In the genomic region with DNA sequence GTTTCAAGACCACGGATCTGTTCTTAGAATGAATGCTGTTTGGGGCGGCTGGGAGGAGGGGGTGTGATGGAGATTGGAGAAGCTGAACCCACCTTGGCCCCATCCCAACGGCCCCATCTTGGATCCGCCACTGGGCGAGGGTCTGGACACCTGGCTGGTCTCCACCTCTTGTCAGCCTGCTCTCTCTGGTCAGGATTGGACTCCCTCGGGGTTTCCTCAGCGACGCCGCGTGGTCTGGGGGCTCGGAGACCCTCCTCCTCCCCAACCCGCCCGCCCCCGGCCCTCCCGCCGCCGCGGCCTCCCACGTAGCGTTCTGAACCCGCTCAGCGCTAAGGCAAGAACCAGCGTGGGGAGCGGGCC, we compare ENCODE assay signal across 19 cellular contexts. TPM values are rescaled to one million over a fixed set of nuclear protein-coding genes. Genes with fewer than 3 reads are reported as not detected.
DNase-seq lines count a peak whose midpoint lies in the region; ATAC-seq, FAIRE-seq and TF ChIP-seq lines count a peak whose summit lies in the region.
"Had no signal": no experiment of that assay in that cellular context is flagged by ENCODE, and none has a peak within 500 bp of the region (broad histone marks: within the 10 kb centered on the region; RNA-seq: fewer than 3 reads in every experiment).

No MANE protein-coding gene starts in this region.

- peaks cover 54% of the 10 kb centered on the region for H3K4me1 Mint-ChIP-seq in mesothelial cell of epicardium

- CTCF ChIA-PET in H1 (lab: Charles Lee; ENCODE audit: partially characterized antibody): interaction anchor here (0.8 to 3.2 kb wide), 6 partner anchors 68 to 198 kb away, joined by 3 to 14 read pairs (median 4); no protein-coding TSS in a partner anchor

- H2BK120ac ChIP-seq in H1 (replicated peaks; ENCODE audit: low read depth, low read length): no peak overlapping the region

- H3K9ac ChIP-seq in H1 (replicated peaks in 1 of 4; ENCODE audit: extremely low read depth in 1 of 4, low read depth in 3 of 4, low read length in 3 of 4): no peak overlapping the region

- H4K91ac ChIP-seq in H1 (replicated peaks; ENCODE audit: insufficient read length, low read length): no peak overlapping the region

- H3K79me2 ChIP-seq in H1 (ENCODE audit: control insufficient read depth in 1 of 2, insufficient read depth in 2 of 2, low read length in 2 of 2): no peaks in the 10 kb centered on the region

- no peaks in the 10 kb centered on the region for H3K36me3 Mint-ChIP-seq in mesothelial cell of epicardium

- no peak overlapping the region for H4K8ac ChIP-seq in H1 (ENCODE audit: extremely low read depth, insufficient read depth, low read length)

- TF ChIP-seq POLR2A in H1 (IDR thresholded peaks at IDR 0.05; ENCODE audit: control extremely low read depth in 1 of 2, low read depth in 2 of 2, low read length in 2 of 2): no peak
- no peak for TF ChIP-seq POLR2A in spleen (IDR thresholded peaks at IDR 0.05)
- no peak for TF ChIP-seq POLR2A in erythroblast (IDR thresholded peaks at IDR 0.05; ENCODE audit: low read length)

- H4K5ac ChIP-seq in H1 (ENCODE audit: insufficient read length, low read depth, low read length): no peak overlapping the region

- H3K14ac ChIP-seq in H1 (ENCODE audit: insufficient read length): no peak overlapping the region

- no peak overlapping the region; the same call in 1 of the 2 replicates for H3K18ac ChIP-seq in H1 (ENCODE audit: extremely low read depth, low read length)

- no peak overlapping the region for H2BK12ac ChIP-seq in H1 (ENCODE audit: low read depth, low read length)

- no peak overlapping the region for H3K27ac Mint-ChIP-seq in mesothelial cell of epicardium

- H3K9me3 ChIP-seq in cardiac muscle cell (ENCODE audit: low read depth) (no peaks in the 10 kb centered on the region), H1 (ENCODE audit: insufficient read depth in 2 of 2, low read depth in 1 of 2, low read length in 1 of 2) (no peaks in the 10 kb centered on the region), spleen (no peaks in the 10 kb centered on the region)
- H3K9me3 ChIP-seq: pancreas, stomach, uterus had no signal

- FAIRE-seq in H1 (lab: Jason Lieb, UNC): no peak
- FAIRE-seq: pancreas had no signal

- no peak overlapping the region for H2BK20ac ChIP-seq in H1 (ENCODE audit: low read length)

- no peaks in the 10 kb centered on the region for H3K36me3 ChIP-seq in cardiac muscle cell
- no peaks in the 10 kb centered on the region for H3K36me3 ChIP-seq in H1 (ENCODE audit: control insufficient read depth in 2 of 4, insufficient read depth in 4 of 4, low read length in 3 of 4)
- no peaks in the 10 kb centered on the region for H3K36me3 ChIP-seq in spleen
- H3K36me3 ChIP-seq: pancreas, stomach, uterus had no signal

- TF ChIP-seq CTCF in cardiac muscle cell (IDR thresholded peaks at IDR 0.05; ENCODE audit: low read depth, low read length) (no peak), H1 (IDR thresholded peaks at IDR 0.05; ENCODE audit: control extremely low read depth in 1 of 3, insufficient read depth in 1 of 3, low read depth in 1 of 3, low read length in 3 of 3) (no peak), mesothelial cell of epicardium (IDR thresholded peaks at IDR 0.05; ENCODE audit: unreplicated experiment) (no peak), spleen (IDR thresholded peaks at IDR 0.05 in 8 of 11, conservative IDR thresholded peaks at IDR 0.05 in 3 of 11) (no peak)

- no peak for TF ChIP-seq EP300 in H1 (IDR thresholded peaks at IDR 0.05; ENCODE audit: borderline replicate concordance in 1 of 2, low read depth in 2 of 2, low read length in 2 of 2)

- intact Hi-C loops in left ventricle myocardium superior (cut with micrococcal nuclease) (no loop called here), spleen (cut with DNase I; ENCODE audit: low total_unique reads) (no loop called here)

- no peak overlapping the region for H2AK5ac ChIP-seq in H1 (ENCODE audit: low read depth, low read length)

- H3K4me2 ChIP-seq in H1 (ENCODE audit: insufficient read depth in 1 of 2, low read depth in 2 of 2, low read length in 2 of 2): peak overlapping the region; percentile 66 to 85

- POLR2A ChIA-PET in H1 (lab: Charles Lee; ENCODE audit: partially characterized antibody): interaction anchor here (1.7 kb wide), 1 partner anchor 86 kb away, joined by 3 read pairs; no protein-coding TSS in a partner anchor

- 0% methylated on average over 15 of the region's 24 CpGs; no CpG with 5 or more reads in 1 of the 2 experiments for WGBS in H1 (ENCODE audit: extremely low coverage in 1 of 2, insufficient coverage in 1 of 2, insufficient read length in 1 of 2, insufficient replicate concordance in 2 of 2, low coverage in 1 of 2, low lambda C conversion rate in 2 of 2, missing lambda C conversion rate in 1 of 2), 2 experiments
- WGBS in spleen, 5 donors: 67 to 86% (median 79%) methylated on average over 21 to 24 of the region's 24 CpGs

- DNase-seq in cardiac muscle cell (ENCODE audit: low read depth in 1 of 2, low spot score in 1 of 2) (no peak), left ventricle myocardium superior (no peak), H1 (ENCODE audit: low read depth in 1 of 2, low spot score in 2 of 2) (peak in 1 of 2 experiments; percentile 57), mesothelial cell of epicardium (ENCODE audit: low spot score in 2 of 2, unreplicated experiment in 2 of 2) (no peak), spleen (peak; percentile 73), anterior cingulate cortex (lab: John Stamatoyannopoulos, UW) (no peak), erythroblast (lab: John Stamatoyannopoulos, UW) (no peak)
- no peak for DNase-seq in stimulated activated CD4-positive, alpha-beta T cell treated with anti-CD3 and anti-CD28 coated beads, Interleukin-4, amount 100 ng/mL, for 4 hours
- DNase-seq: activated CD4-positive, alpha-beta T cell treated with anti-CD3 and anti-CD28 coated beads, Interleukin-2, amount 50 U/mL, for 4 hours; activated gamma-delta T cell treated with Interleukin-2 at 50 U/mL for 16 hours; effector CD8-positive, alpha-beta T cell; hippocampal formation; NCI-H1048; SHP77 treated with DMSO at 0.1 percent for 48 hours; stimulated activated CD4-positive, alpha-beta T cell treated with anti-CD3 and anti-CD28 coated beads, Interleukin-2, amount 100 ng/mL, for 48 hours; stomach; T-helper 1 cell; uterus had no signal

- H3K23ac ChIP-seq in H1 (ENCODE audit: insufficient read length): no peak overlapping the region

- H3K23me2 ChIP-seq in H1 (ENCODE audit: low read depth, low read length): peaks cover 27% of the 10 kb centered on the region

- H3K27ac ChIP-seq in cardiac muscle cell: no peak overlapping the region
- H3K27ac ChIP-seq in H1 (ENCODE audit: low read depth, low read length): no peak overlapping the region
- peak overlapping the region in 3 of 8 donors; percentile 99 to 100 (median 100) for H3K27ac ChIP-seq in spleen
- H3K27ac ChIP-seq: pancreas had no signal

- no peak overlapping the region for H3K56ac ChIP-seq in H1 (replicated peaks; ENCODE audit: insufficient read length, low read depth, low read length)

- H3K4me3 Mint-ChIP-seq in mesothelial cell of epicardium: peak overlapping the region; percentile 34

- no peaks in the 10 kb centered on the region for H3K79me1 ChIP-seq in H1 (ENCODE audit: low read depth, low read length)

- no peak overlapping the region for H3K4ac ChIP-seq in H1 (replicated peaks; ENCODE audit: insufficient read length, low read depth, low read length)

- H3K4me3 ChIP-seq in cardiac muscle cell: peak overlapping the region; percentile 10
- H3K4me3 ChIP-seq in H1 (ENCODE audit: extremely low read depth in 1 of 4, insufficient read depth in 2 of 4, low read depth in 3 of 4, low read length in 4 of 4): peak overlapping the region in 3 of 4 experiments; percentile 4 to 51 (median 15); a peak in 4 of 8 replicates
- H3K4me3 ChIP-seq in spleen: peak overlapping the region in 2 of 8 donors; percentile 7 to 94
- H3K4me3 ChIP-seq: pancreas, uterus had no signal

- no peak for TF ChIP-seq RAD21 in H1 (IDR thresholded peaks at IDR 0.05 in 1 of 2, conservative IDR thresholded peaks at IDR 0.05 in 1 of 2; ENCODE audit: low read depth in 2 of 2, low read length in 2 of 2)

- ATAC-seq in left ventricle myocardium superior: no peak
- ATAC-seq: pancreas had no signal

- H2AFZ ChIP-seq in H1 (ENCODE audit: low read length): no peak overlapping the region

- H3K27me3 Mint-ChIP-seq in mesothelial cell of epicardium (ENCODE audit: low read depth): peaks cover 96% of the 10 kb centered on the region

- no peak overlapping the region for H2BK5ac ChIP-seq in H1 (ENCODE audit: low read depth, low read length)

- H3K27me3 ChIP-seq in cardiac muscle cell (peaks cover 100% of the 10 kb centered on the region), H1 (replicated peaks in 1 of 4; ENCODE audit: control insufficient read depth in 3 of 4, extremely low read depth in 1 of 4, insufficient read depth in 3 of 4, low read length in 3 of 4) (peaks cover 82 to 100% (median 98%) of the 10 kb centered on the region in 4 experiments), spleen (replicated peaks in 1 of 7) (peaks cover 0 to 40% (median 16%) of the 10 kb centered on the region in 7 donors)

- H3K9me3 Mint-ChIP-seq in mesothelial cell of epicardium: no peaks in the 10 kb centered on the region

- peaks cover 4 to 7% of the 10 kb centered on the region in 2 experiments for H4K20me1 ChIP-seq in H1 (replicated peaks in 1 of 2; ENCODE audit: control insufficient read depth in 1 of 2, insufficient read depth in 2 of 2, low read length in 2 of 2)

- H2BK15ac ChIP-seq in H1 (ENCODE audit: low read length): no peak overlapping the region

- H3K4me1 ChIP-seq in cardiac muscle cell (ENCODE audit: low read depth): peaks cover 17% of the 10 kb centered on the region
- peaks cover 12 to 62% (median 33%) of the 10 kb centered on the region in 4 experiments for H3K4me1 ChIP-seq in H1 (replicated peaks in 1 of 4; ENCODE audit: control insufficient read depth in 3 of 4, insufficient read depth in 4 of 4, low read length in 3 of 4)
- peaks cover 25 to 78% (median 61%) of the 10 kb centered on the region in 6 donors for H3K4me1 ChIP-seq in spleen

TF ChIP-seq in H1, 55 proteins besides CTCF, POLR2A, EP300 and RAD21 (continues in another document):
- TF ChIP-seq PHF8 (conservative IDR thresholded peaks at IDR 0.05; ENCODE audit: low read depth, low read length): no peak

RNA-seq across cellular contexts. Expression of gene FLI1, which starts 4.3 kb away (rescaled TPM):
- 0.83 and 0.99 TPM in 2 replicates for total RNA-seq in cardiac muscle cell
- polyA plus RNA-seq in cardiac muscle cell: 0.68 and 2.8 TPM in 2 replicates
- 18.9 TPM for total RNA-seq in left ventricle myocardium superior
- total RNA-seq in H1 (2021; fragmentation: NEBNext Ultra II Directional; extraction: Animal tissue kit (Norgen Biotek cat#: 25700)): 0.22 and 0.29 TPM in 2 replicates
- 0.18 and 0.30 TPM in 2 replicates for polyA plus RNA-seq in H1 (2011; rRNA removed)
- 0.21 TPM for polyA plus RNA-seq in H1 (2011; cell fraction: cytosol; rRNA removed)
- polyA plus RNA-seq in H1 (2011; cell fraction: nucleus; rRNA removed): 0.14 TPM
- polyA plus RNA-seq in H1 (2012, experiment 1 of 2): 0.15 to 0.58 TPM (median 0.43 TPM) in 3 of 4 replicates, not detected in the other
- polyA plus RNA-seq in H1 (2012, experiment 2 of 2): 0.04 TPM
- polyA plus RNA-seq in H1 (2013, experiment 1 of 2): 0.18 TPM
- 0.24 TPM for polyA plus RNA-seq in H1 (2013, experiment 2 of 2)
- polyA minus RNA-seq in H1 (2011; rRNA and poly(A)+ RNA removed): 0.38 and 1.5 TPM in 2 replicates
- polyA minus RNA-seq in H1 (2011; cell fraction: cytosol; rRNA and poly(A)+ RNA removed): not detected
- 0.50 TPM for polyA minus RNA-seq in H1 (2011; cell fraction: nucleus; rRNA and poly(A)+ RNA removed)
- total RNA-seq in mesothelial cell of epicardium: 4.5 to 5.8 TPM (median 5.3 TPM) in 3 replicates
- 100 to 1,000 TPM; 125 to 270 (median 160) TPM for total RNA-seq in spleen
- polyA plus RNA-seq in spleen: 10 to 100 TPM; 45.8 to 74.2 (median 52.5) TPM
